In the genomic region with DNA sequence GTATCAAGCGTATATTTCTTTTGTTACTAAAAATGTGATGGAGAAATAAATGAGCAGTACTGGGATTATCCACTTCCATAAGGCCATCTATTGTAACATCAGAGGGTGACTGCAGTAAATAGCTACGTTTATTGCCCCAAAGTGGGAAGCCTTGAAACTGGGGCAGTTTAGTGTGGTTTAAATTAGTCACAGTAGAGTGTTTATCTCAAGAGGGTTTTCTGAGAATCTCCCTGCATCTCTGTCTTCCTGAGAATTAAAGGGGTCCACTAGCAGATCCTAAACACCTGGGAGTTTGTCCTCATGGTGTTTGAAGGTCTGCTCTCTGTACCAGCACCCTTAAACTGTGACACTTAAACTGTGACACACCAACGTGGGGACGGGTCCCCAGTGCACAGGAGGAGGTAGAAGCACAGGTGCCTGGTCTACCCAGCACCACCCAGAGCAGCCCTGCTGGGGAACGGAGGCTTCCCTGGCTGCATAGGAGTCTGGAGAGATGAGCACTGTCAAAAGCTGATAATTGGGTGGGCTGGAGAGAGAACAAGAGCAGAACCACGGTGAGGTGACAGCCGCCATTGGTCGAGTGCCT, we compare ENCODE assay signal across 10 cellular contexts. TPM values are rescaled to one million over a fixed set of nuclear protein-coding genes. Genes with fewer than 3 reads are reported as not detected.
DNase-seq lines count a peak whose midpoint lies in the region; ATAC-seq and TF ChIP-seq lines count a peak whose summit lies in the region.
"Had no signal": no experiment of that assay in that cellular context is flagged by ENCODE, and none has a peak within 500 bp of the region (broad histone marks: within the 10 kb centered on the region; RNA-seq: fewer than 3 reads in every experiment).

No MANE protein-coding gene starts in this region.

- no peak for TF ChIP-seq CTCF in AG10803 (conservative IDR thresholded peaks at IDR 0.05; ENCODE audit: low read length)
- TF ChIP-seq CTCF in neural crest cell (conservative IDR thresholded peaks at IDR 0.05): no peak
- TF ChIP-seq CTCF in GM20000 (IDR thresholded peaks at IDR 0.05; ENCODE audit: extremely low read depth, missing control alignments): no peak

- H3K4me3 Mint-ChIP-seq in neural crest cell: no peak overlapping the region

- no peak overlapping the region for H3K9ac ChIP-seq in HUES64 (ENCODE audit: low read depth, low read length)

- H3K4me1 Mint-ChIP-seq in neural crest cell: peaks cover 71% of the 10 kb centered on the region

- peaks cover 20% of the 10 kb centered on the region for H3K36me3 ChIP-seq in HUES64 (ENCODE audit: insufficient read depth, low read length)

- no peak for ATAC-seq in GM21619 (IDR thresholded peaks at IDR 0.05; ENCODE audit: unreplicated experiment)

- peak overlapping the region; percentile 12; the same call in 1 of the 2 replicates for H3K27ac ChIP-seq in HUES64 (ENCODE audit: low read depth, low read length)
- peak overlapping the region; percentile 86 for H3K27ac ChIP-seq in caudate nucleus (ENCODE audit: low read depth, low read length)

- WGBS in HUES64: 76% methylated on average over 8 of the region's 8 CpGs

- H3K27ac Mint-ChIP-seq in neural crest cell (ENCODE audit: unreplicated experiment): peak overlapping the region; percentile 72

- peaks cover 68% of the 10 kb centered on the region for H3K4me1 ChIP-seq in HUES64 (ENCODE audit: insufficient read depth, low read length)

- peaks cover under 1% of the 10 kb centered on the region; the same call in 1 of the 2 replicates for H3K9me3 ChIP-seq in HUES64 (ENCODE audit: insufficient read depth, low read depth, low read length)

- H3K9me3 Mint-ChIP-seq in neural crest cell: peaks cover under 1% of the 10 kb centered on the region

- no peaks in the 10 kb centered on the region for H3K27me3 ChIP-seq in HUES64 (ENCODE audit: insufficient read depth, low read length)

- no peak overlapping the region for H3K4me3 ChIP-seq in AG10803 (ENCODE audit: low read length)
- H3K4me3 ChIP-seq in HUES64 (ENCODE audit: low read length): no peak overlapping the region

- DNase-seq in AG10803 (ENCODE audit: low read depth): peak; percentile 60
- DNase-seq in caudate nucleus (lab: John Stamatoyannopoulos, UW): no peak
- no peak for DNase-seq in neural crest cell (ENCODE audit: low read depth, low spot score)
- no peak for DNase-seq in LoVo (ENCODE audit: low spot score)
- DNase-seq in GM20000 (ENCODE audit: low spot score): no peak
- no peak for DNase-seq in DMS114 treated with DMSO at 0.1 percent for 48 hours (lab: John Stamatoyannopoulos, UW; ENCODE audit: unreplicated experiment)
- DNase-seq: activated CD4-positive, CD25-positive, alpha-beta regulatory T cell; GF-D8 had no signal

- H3K27me3 Mint-ChIP-seq in neural crest cell (ENCODE audit: low read depth): peaks cover 3% of the 10 kb centered on the region

- peaks cover 12% of the 10 kb centered on the region for H3K36me3 Mint-ChIP-seq in neural crest cell (ENCODE audit: low read depth)

RNA-seq across cellular contexts. Expression of gene PRRC2B, which starts 25.2 kb away (rescaled TPM):
- polyA plus RNA-seq in HUES64 (2013, experiment 1 of 2): 85.6 TPM
- 111 TPM for polyA plus RNA-seq in HUES64 (2013, experiment 2 of 2)
- 349 and 358 TPM in 2 replicates for total RNA-seq in neural crest cell
